ENCODE assay signal across 22 cellular contexts in genomic region chr10:45997994-45998763, GRCh38. TPM values are rescaled to one million over a fixed set of nuclear protein-coding genes. Genes with fewer than 3 reads are reported as not detected.
A peak's percentile ranks its signal among the peaks of the same experiment; 100 is the strongest.
DNase-seq lines count a peak whose midpoint lies in the region; ATAC-seq and TF ChIP-seq lines count a peak whose summit lies in the region.
"Had no signal": no experiment of that assay in that cellular context is flagged by ENCODE, and none has a peak within 500 bp of the region (broad histone marks: within the 10 kb centered on the region; RNA-seq: fewer than 3 reads in every experiment).

No MANE protein-coding gene starts in this region.

- H3K9me3 Mint-ChIP-seq in activated T-cell treated with anti-CD3 and anti-CD28 coated beads, Interleukin-2, amount 50 U/mL, for 72 hours, result no peaks in the 10 kb centered on the region
- no peaks in the 10 kb centered on the region for H3K9me3 Mint-ChIP-seq in activated naive CD8-positive, alpha-beta T cell treated with anti-CD3 and anti-CD28 coated beads, Interleukin-2, amount 50 U/mL, for 24 hours

- H4K20me1 ChIP-seq in MM.1S (ENCODE audit: insufficient read depth, low read length), result no peaks in the 10 kb centered on the region

- H3K9ac ChIP-seq in MM.1S (ENCODE audit: low read length), result no peak overlapping the region
- H3K9ac ChIP-seq: BLaER1 treated with 17β-estradiol and CSF1 and Interleukin-3, amounts not matched to agents 10 nM and 100 nM had no signal

- H2AFZ ChIP-seq in MM.1S (ENCODE audit: low read length), result no peak overlapping the region

- no peak for DNase-seq in activated T-cell treated with anti-CD3 and anti-CD28 coated beads, Interleukin-2, amount 50 U/mL, for 72 hours
- DNase-seq in activated T-cell treated with anti-CD3 and anti-CD28 coated beads for 4 hours (no peak), left lung (no peak), upper lobe of right lung (no peak), MM.1S (no peak)
- no peak for DNase-seq in activated naive CD8-positive, alpha-beta T cell treated with anti-CD3 and anti-CD28 coated beads, Interleukin-2, amount 50 U/mL, for 24 hours
- DNase-seq: COR-L47; IMR-90; NCI-H1417; NCI-H2081 treated with DMSO at 0.1 percent for 48 hours; NCI-H226; NCI-H69; NK-92 treated with Interleukin-12 subunit alpha and Interleukin-12 subunit beta, amount 100 ng/mL, for 24 hours; OCI-M1; SJCRH30; SW 1271 had no signal

- no peak overlapping the region for H3K4me2 ChIP-seq in MM.1S (ENCODE audit: low read depth, low read length)
- H3K4me2 ChIP-seq: BLaER1 treated with 17β-estradiol and CSF1 and Interleukin-3, amounts not matched to agents 10 nM and 100 nM had no signal

- no peaks in the 10 kb centered on the region for H3K27me3 ChIP-seq in left lung
- no peaks in the 10 kb centered on the region for H3K27me3 ChIP-seq in upper lobe of right lung
- no peaks in the 10 kb centered on the region for H3K27me3 ChIP-seq in MM.1S (replicated peaks; ENCODE audit: insufficient read depth, low read length)
- H3K27me3 ChIP-seq: BLaER1 treated with 17β-estradiol and CSF1 and Interleukin-3, amounts not matched to agents 10 nM and 100 nM; SJCRH30 had no signal

- no peaks in the 10 kb centered on the region for H3K4me1 Mint-ChIP-seq in activated T-cell treated with anti-CD3 and anti-CD28 coated beads, Interleukin-2, amount 50 U/mL, for 72 hours (ENCODE audit: low read depth)
- H3K4me1 Mint-ChIP-seq in activated naive CD8-positive, alpha-beta T cell treated with anti-CD3 and anti-CD28 coated beads, Interleukin-2, amount 50 U/mL, for 24 hours, result no peaks in the 10 kb centered on the region

- H3K36me3 Mint-ChIP-seq in activated T-cell treated with anti-CD3 and anti-CD28 coated beads, Interleukin-2, amount 50 U/mL, for 72 hours (ENCODE audit: insufficient read depth in 2 of 2), result peaks cover 13 to 34% of the 10 kb centered on the region in 2 donors
- H3K36me3 Mint-ChIP-seq in activated naive CD8-positive, alpha-beta T cell treated with anti-CD3 and anti-CD28 coated beads, Interleukin-2, amount 50 U/mL, for 24 hours (ENCODE audit: low read depth), result peaks cover 52% of the 10 kb centered on the region

- H3K27ac ChIP-seq in left lung (peak overlapping the region in 1 of 2 donors; percentile 41), upper lobe of right lung (no peak overlapping the region), MM.1S (ENCODE audit: low read length) (no peak overlapping the region)
- H3K27ac ChIP-seq: BLaER1 treated with 17β-estradiol and CSF1 and Interleukin-3, amounts not matched to agents 10 nM and 100 nM; RWPE1; SJCRH30 had no signal

- TF ChIP-seq CTCF in left lung (IDR thresholded peaks at IDR 0.05), result no peak
- TF ChIP-seq CTCF in upper lobe of right lung (IDR thresholded peaks at IDR 0.05), result no peak
- no peak for TF ChIP-seq CTCF in MM.1S (IDR thresholded peaks at IDR 0.05; ENCODE audit: low read length)

- 0 out of 2 replicates have a peak, but pooled peaks cover 5% of the 10 kb centered on the region for H3F3A ChIP-seq in MM.1S (ENCODE audit: insufficient read depth, low read length)

- no peak for ATAC-seq in activated T-cell treated with anti-CD3 and anti-CD28 coated beads, Interleukin-2, amount 50 U/mL, for 72 hours (replicated peaks in 1 of 2)
- no peak for ATAC-seq in activated naive CD8-positive, alpha-beta T cell treated with anti-CD3 and anti-CD28 coated beads, Interleukin-2, amount 50 U/mL, for 24 hours
- peak; percentile 81 for ATAC-seq in left lung
- ATAC-seq in upper lobe of right lung, result peak; percentile 63
- no peak for ATAC-seq in GM19452 (IDR thresholded peaks at IDR 0.05; ENCODE audit: unreplicated experiment)
- ATAC-seq in HG02938 (IDR thresholded peaks at IDR 0.05; ENCODE audit: unreplicated experiment), result no peak

- H3K36me3 ChIP-seq in left lung (peaks cover 0 to 51% of the 10 kb centered on the region in 2 donors), upper lobe of right lung (peaks cover 52% of the 10 kb centered on the region), MM.1S (replicated peaks; ENCODE audit: insufficient read depth, low read length) (peaks cover 4% of the 10 kb centered on the region; the same call in 1 of the 2 replicates)

- no peaks in the 10 kb centered on the region for H3K9me2 ChIP-seq in MM.1S (replicated peaks; ENCODE audit: insufficient read depth, low read length)

- no peak overlapping the region for H3K4me3 Mint-ChIP-seq in activated T-cell treated with anti-CD3 and anti-CD28 coated beads, Interleukin-2, amount 50 U/mL, for 72 hours
- H3K4me3 Mint-ChIP-seq in activated naive CD8-positive, alpha-beta T cell treated with anti-CD3 and anti-CD28 coated beads, Interleukin-2, amount 50 U/mL, for 24 hours, result no peak overlapping the region

- H3K27me3 Mint-ChIP-seq in activated T-cell treated with anti-CD3 and anti-CD28 coated beads, Interleukin-2, amount 50 U/mL, for 72 hours (ENCODE audit: low read depth), result no peaks in the 10 kb centered on the region
- H3K27me3 Mint-ChIP-seq in activated naive CD8-positive, alpha-beta T cell treated with anti-CD3 and anti-CD28 coated beads, Interleukin-2, amount 50 U/mL, for 24 hours, result no peaks in the 10 kb centered on the region

- H3K4me3 ChIP-seq in left lung (no peak overlapping the region), upper lobe of right lung (no peak overlapping the region), MM.1S (ENCODE audit: low read length) (no peak overlapping the region)
- H3K4me3 ChIP-seq: BLaER1 treated with 17β-estradiol and CSF1 and Interleukin-3, amounts not matched to agents 10 nM and 100 nM; SJCRH30 had no signal

- H3K79me2 ChIP-seq in MM.1S (ENCODE audit: low read length), result peaks cover 26% of the 10 kb centered on the region

- H3K9me3 ChIP-seq in left lung (no peaks in the 10 kb centered on the region), upper lobe of right lung (no peaks in the 10 kb centered on the region), MM.1S (replicated peaks; ENCODE audit: insufficient read depth, low read length) (no peaks in the 10 kb centered on the region)
- H3K9me3 ChIP-seq: SJCRH30 had no signal

- intact Hi-C loops in left lung (cut with DNase I), result no loop called here
- intact Hi-C loops in upper lobe of right lung (cut with DNase I), result no loop called here

- H3K4me1 ChIP-seq in left lung (peaks cover 0 to 3% of the 10 kb centered on the region in 2 donors), upper lobe of right lung (no peaks in the 10 kb centered on the region), MM.1S (ENCODE audit: low read length) (no peaks in the 10 kb centered on the region)
- H3K4me1 ChIP-seq: BLaER1 treated with 17β-estradiol and CSF1 and Interleukin-3, amounts not matched to agents 10 nM and 100 nM; SJCRH30 had no signal

- H3K27ac Mint-ChIP-seq in activated T-cell treated with anti-CD3 and anti-CD28 coated beads, Interleukin-2, amount 50 U/mL, for 72 hours, result peak overlapping the region; percentile 54
- H3K27ac Mint-ChIP-seq in activated naive CD8-positive, alpha-beta T cell treated with anti-CD3 and anti-CD28 coated beads, Interleukin-2, amount 50 U/mL, for 24 hours, result peak overlapping the region; percentile 7

RNA-seq across cellular contexts. Expression of gene TIMM23, which starts 25.9 kb away (rescaled TPM):
- total RNA-seq in activated T-cell treated with anti-CD3 and anti-CD28 coated beads, Interleukin-2, amount 50 U/mL, for 72 hours, result 10 to 100 TPM; 32.8 to 35.4 TPM
- total RNA-seq in left lung (10 to 100 TPM; 42.8 to 48.1 TPM), upper lobe of right lung (35.8 TPM)

RNA-seq across cellular contexts. Expression of gene NCOA4, which starts 32.2 kb away (rescaled TPM):
- total RNA-seq in activated T-cell treated with anti-CD3 and anti-CD28 coated beads, Interleukin-2, amount 50 U/mL, for 72 hours, result 100 to 1,000 TPM; 112 to 144 TPM
- total RNA-seq in left lung (100 to 1,000 TPM; 174 to 196 TPM), upper lobe of right lung (187 TPM)

RNA-seq across cellular contexts. Expression of gene MSMB, which starts 47.9 kb away (rescaled TPM):
- not detected for total RNA-seq in activated T-cell treated with anti-CD3 and anti-CD28 coated beads, Interleukin-2, amount 50 U/mL, for 72 hours
- total RNA-seq in left lung (10 to 100 TPM in 1 of 2 donors, not detected in 1; 17.1 TPM), upper lobe of right lung (not detected)
- total RNA-seq: A172, IMR-90, LHCN-M2, SJCRH30 had no signal

Comparison
In these comparisons a context has a peak if more than half of its experiments do, and no peak if none do; other contexts are left out.
1. ATAC-seq: peak in left lung (single experiment) and upper lobe of right lung (single experiment); none in activated T-cell treated with anti-CD3 and anti-CD28 coated beads, Interleukin-2, amount 50 U/mL, for 72 hours (0 of 2), activated naive CD8-positive, alpha-beta T cell treated with anti-CD3 and anti-CD28 coated beads, Interleukin-2, amount 50 U/mL, for 24 hours (single experiment), GM19452 (single experiment) and HG02938 (single experiment).